In the genomic region with DNA sequence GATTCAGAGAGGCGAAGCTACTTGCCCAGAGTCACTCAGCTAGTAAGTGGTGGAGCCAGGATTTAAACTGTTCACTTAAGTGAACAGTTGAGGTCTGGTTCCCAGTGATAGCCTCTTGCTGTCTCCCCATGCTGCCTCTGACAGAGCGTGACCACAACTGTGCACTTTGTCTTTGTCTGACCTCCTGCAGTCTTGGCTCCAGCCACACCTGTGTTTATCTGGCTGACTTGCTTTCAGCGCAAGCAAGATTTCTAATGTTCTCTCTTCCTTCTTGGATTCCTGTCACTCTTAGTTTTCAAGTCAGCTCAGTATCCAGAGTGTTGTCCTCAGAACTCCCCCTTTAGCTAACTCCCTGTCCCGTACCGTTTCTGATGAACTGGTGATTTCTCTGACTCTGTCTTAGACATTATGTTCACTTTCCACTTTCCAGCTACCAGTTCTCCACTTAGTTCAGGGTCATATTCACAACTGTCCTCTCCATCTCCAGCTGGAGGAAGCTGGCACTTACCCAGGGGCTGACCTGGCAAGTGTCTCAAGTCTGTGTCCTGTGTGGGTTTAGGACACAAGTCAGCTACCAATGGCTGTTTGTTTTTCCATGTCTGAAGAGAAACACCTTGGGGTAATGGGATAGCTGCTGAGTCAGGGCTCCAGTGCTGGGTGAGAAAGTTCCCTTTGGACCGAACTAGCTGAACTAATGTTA, we compare ENCODE assay signal across 14 cellular contexts.
A peak's percentile ranks its signal among the peaks of the same experiment; 100 is the strongest.
DNase-seq lines count a peak whose midpoint lies in the region; ATAC-seq and TF ChIP-seq lines count a peak whose summit lies in the region.
"Had no signal": no experiment of that assay in that cellular context is flagged by ENCODE, and none has a peak within 500 bp of the region (broad histone marks: within the 10 kb centered on the region; RNA-seq: fewer than 3 reads in every experiment).

No MANE protein-coding gene starts in this region.

- no peaks in the 10 kb centered on the region for H3K4me1 ChIP-seq in PC-3 (ENCODE audit: insufficient read depth, low read length)
- H3K4me1 ChIP-seq in transverse colon: peaks cover 0 to 11% (median 8%) of the 10 kb centered on the region in 4 donors

- POLR2A ChIA-PET in PC-3 (lab: Charles Lee; ENCODE audit: unreplicated experiment): no interaction called here

- WGBS in transverse colon (ENCODE audit: low coverage in 1 of 2), 2 donors: 47 to 57% methylated on average over 5 to 6 of the region's 6 CpGs

- BruUV-seq in PC-3 (replicated peaks; lab: Mats Ljungman, UMichigan): no TSS peak

- no peaks in the 10 kb centered on the region for H3K36me3 ChIP-seq in PC-3 (ENCODE audit: low read depth, low read length)
- H3K36me3 ChIP-seq in kidney epithelial cell (ENCODE audit: control insufficient read depth, insufficient read depth, low read length): no peaks in the 10 kb centered on the region
- H3K36me3 ChIP-seq in transverse colon: no peaks in the 10 kb centered on the region
- H3K36me3 ChIP-seq: tibial nerve had no signal

- H3K9me3 ChIP-seq in PC-3 (ENCODE audit: low read length): no peaks in the 10 kb centered on the region
- no peaks in the 10 kb centered on the region for H3K9me3 ChIP-seq in transverse colon
- H3K9me3 ChIP-seq: tibial nerve had no signal

- intact Hi-C loops in Right ventricle myocardium inferior (cut with DNase I) (no loop called here), cardiac septum (cut with DNase I) (no loop called here), PC-3 (cut with micrococcal nuclease) (no loop called here), transverse colon (cut with DNase I; ENCODE audit: low total_unique reads) (no loop called here)

- peak; percentile 81 for ATAC-seq in Right ventricle myocardium inferior
- peak; percentile 64 for ATAC-seq in PC-3
- ATAC-seq in HG03571 (IDR thresholded peaks at IDR 0.05; ENCODE audit: unreplicated experiment): no peak
- ATAC-seq: activated CD8-positive, alpha-beta T cell treated with anti-CD3 and anti-CD28 coated beads for 36 hours; left lobe of liver had no signal

- CTCF ChIA-PET in PC-3 (lab: Charles Lee): no interaction called here

- H3K27ac ChIP-seq in PC-3 (ENCODE audit: low read length) (no peak overlapping the region), transverse colon (peak overlapping the region in 1 of 4 donors; percentile 20)
- H3K27ac ChIP-seq: tibial nerve had no signal

- TF ChIP-seq EP300 in transverse colon (IDR thresholded peaks at IDR 0.05; ENCODE audit: low read depth): no peak

- H3K4me3 ChIP-seq in PC-3 (ENCODE audit: low read length): no peak overlapping the region
- no peak overlapping the region for H3K4me3 ChIP-seq in kidney epithelial cell (ENCODE audit: low read depth, low read length)
- no peak overlapping the region for H3K4me3 ChIP-seq in transverse colon
- H3K4me3 ChIP-seq: tibial nerve had no signal

- no peaks in the 10 kb centered on the region for H4K20me1 ChIP-seq in PC-3 (ENCODE audit: low read length)

- H3K27me3 ChIP-seq in PC-3 (ENCODE audit: low read length): no peaks in the 10 kb centered on the region
- H3K27me3 ChIP-seq in kidney epithelial cell (ENCODE audit: control insufficient read depth, insufficient read depth, low read length): peaks cover 3% of the 10 kb centered on the region
- no peaks in the 10 kb centered on the region for H3K27me3 ChIP-seq in transverse colon
- H3K27me3 ChIP-seq: tibial nerve had no signal

- in situ Hi-C loops in transverse colon (cut with MboI; ENCODE audit: low pct_ligation_motif_present in 1 of 4, low pct_unique_long_range_greater_than_20kb in 1 of 4, low sequenced_read_pairs in 3 of 4): no loop called here

- H3K79me2 ChIP-seq in PC-3 (ENCODE audit: low read length): no peaks in the 10 kb centered on the region

- no peak for DNase-seq in Right ventricle myocardium inferior (ENCODE audit: missing footprints)
- DNase-seq in cardiac septum (ENCODE audit: low spot score): no peak
- peak; percentile 20 for DNase-seq in PC-3
- DNase-seq in kidney epithelial cell (ENCODE audit: low read depth): peak; percentile 12
- peak; percentile 17 for DNase-seq in transverse colon
- no peak for DNase-seq in effector CD4-positive, alpha-beta T cell
- DNase-seq in NCI-H446 treated with DMSO at 0.1 percent for 48 hours (lab: John Stamatoyannopoulos, UW): no peak
- DNase-seq: ACHN; activated CD8-positive, alpha-beta T cell treated with anti-CD3 and anti-CD28 coated beads for 36 hours; retina; SW 1271 had no signal

- no peak overlapping the region for H3K9ac ChIP-seq in PC-3 (ENCODE audit: low read length)

- no peaks in the 10 kb centered on the region for H3K9me2 ChIP-seq in PC-3 (replicated peaks; ENCODE audit: low read length)

- TF ChIP-seq CTCF in PC-3 (conservative IDR thresholded peaks at IDR 0.05; ENCODE audit: low read depth, low read length) (no peak), kidney epithelial cell (IDR thresholded peaks at IDR 0.05; ENCODE audit: insufficient read depth, low read length, poor library complexity, severe bottlenecking) (no peak), transverse colon (IDR thresholded peaks at IDR 0.05) (no peak)

- H3F3A ChIP-seq in PC-3 (ENCODE audit: low read length, unreplicated experiment): no peaks in the 10 kb centered on the region

- H3K4me2 ChIP-seq in PC-3 (ENCODE audit: low read length): no peak overlapping the region

- no peak overlapping the region for H2AFZ ChIP-seq in PC-3 (ENCODE audit: low read length)

- no peak for TF ChIP-seq POLR2A in transverse colon (IDR thresholded peaks at IDR 0.05)

Comparison
In these comparisons a context has a peak if more than half of its experiments do, and no peak if none do; other contexts are left out.
1. DNase-seq: peak in PC-3 (single experiment), kidney epithelial cell (single experiment) and transverse colon (single experiment); none in Right ventricle myocardium inferior (single experiment), cardiac septum (single experiment), effector CD4-positive, alpha-beta T cell (single experiment) and NCI-H446 treated with DMSO at 0.1 percent for 48 hours (single experiment).